Comparison of ENCODE assay signal across 22 cellular contexts in the genomic region with DNA sequence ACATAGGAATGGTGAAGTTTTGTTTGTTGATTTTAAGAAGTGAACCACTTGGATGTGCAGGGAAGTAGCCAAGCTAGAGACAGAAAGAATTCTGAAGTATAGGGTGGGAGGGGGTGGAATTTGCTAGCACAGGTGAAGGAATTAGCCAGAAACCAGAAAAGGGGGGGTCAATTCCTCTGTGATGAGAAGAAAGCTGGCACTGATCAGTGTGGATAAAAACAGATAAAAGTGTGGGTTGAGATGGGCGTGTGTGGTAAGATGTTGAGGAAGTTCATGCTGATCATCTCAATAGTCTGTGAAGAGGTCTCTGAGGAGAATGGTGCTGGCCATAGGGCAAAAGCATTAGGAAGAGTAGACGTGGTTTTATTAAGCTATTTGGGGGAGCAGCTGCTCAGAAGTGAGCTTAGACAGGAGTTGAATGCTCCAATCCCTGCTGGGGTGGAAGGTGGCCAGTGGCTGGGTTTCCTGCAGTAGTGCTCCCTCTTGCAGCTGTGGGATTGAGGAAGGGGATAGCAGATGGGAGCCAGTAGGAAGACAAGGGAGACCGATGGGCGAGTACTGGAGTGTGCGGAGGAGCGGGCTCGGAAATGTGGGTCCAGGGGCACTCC.
DNase-seq lines count a peak whose midpoint lies in the region; ATAC-seq and TF ChIP-seq lines count a peak whose summit lies in the region.
"Had no signal": no experiment of that assay in that cellular context is flagged by ENCODE, and none has a peak within 500 bp of the region (broad histone marks: within the 10 kb centered on the region; RNA-seq: fewer than 3 reads in every experiment).

No MANE protein-coding gene starts in this region.

- peak overlapping the region; percentile 32 for H3K27ac ChIP-seq in epithelial cell of prostate
- H3K27ac ChIP-seq: PC-9 had no signal

- H3K4me2 ChIP-seq in skeletal muscle satellite cell (ENCODE audit: low read length) = peak overlapping the region; percentile 70
- H3K4me2 ChIP-seq: PC-9 had no signal

- H3K4me1 ChIP-seq in skeletal muscle satellite cell (ENCODE audit: control insufficient read depth, insufficient read depth, low read length) = peaks cover 31% of the 10 kb centered on the region

- TF ChIP-seq CTCF in AG10803 (conservative IDR thresholded peaks at IDR 0.05; ENCODE audit: low read length) = no peak

- DNase-seq in AG10803 (ENCODE audit: low read depth) = no peak
- DNase-seq in NCI-H69 (lab: John Stamatoyannopoulos, UW) = peak; percentile 14
- no peak for DNase-seq in epithelial cell of prostate (ENCODE audit: low read depth, low spot score)
- no peak for DNase-seq in stimulated activated CD4-positive, alpha-beta T cell treated with anti-CD3 and anti-CD28 coated beads, Interleukin-4, amount 100 ng/mL, for 1 hour
- no peak for DNase-seq in Ammon's horn (ENCODE audit: low spot score)
- DNase-seq: activated CD4-positive, alpha-beta T cell treated with anti-CD3 and anti-CD28 coated beads, Interleukin-2, amount 50 U/mL, for 4 hours; activated CD8-positive, alpha-beta memory T cell treated with anti-CD3 and anti-CD28 coated beads, Interleukin-2, amount 50 U/mL, for 48 hours; activated effector memory CD4-positive, alpha-beta T cell treated with Interleukin-2 at 50 U/mL for 16 hours; CD4-positive, alpha-beta memory T cell; GF-D8; NCI-H1694 treated with DMSO at 0.1 percent for 48 hours; occipital lobe; PC-9; stimulated activated CD4-positive, alpha-beta T cell treated with anti-CD3 and anti-CD28 coated beads, Interleukin-12 subunit alpha, Interleukin-12 subunit beta, amount 100 ng/mL, for 4 hours; stimulated activated naive CD8-positive, alpha-beta T cell treated with anti-CD3 and anti-CD28 coated beads, Interleukin-15, amount 100 ng/mL, for 72 hours; T-helper 17 cell had no signal

- H3K9me3 ChIP-seq in skeletal muscle satellite cell (replicated peaks; ENCODE audit: low read length) = no peaks in the 10 kb centered on the region
- H3K9me3 ChIP-seq: SJSA1 had no signal

- H3K36me3 ChIP-seq in skeletal muscle satellite cell (ENCODE audit: insufficient read depth, low read length) = no peaks in the 10 kb centered on the region
- H3K36me3 ChIP-seq: SJSA1 had no signal

- peak overlapping the region; percentile 63 for H3K9ac ChIP-seq in skeletal muscle satellite cell (ENCODE audit: low read depth, low read length)

- no peak for ATAC-seq in HG03095 (IDR thresholded peaks at IDR 0.05; ENCODE audit: unreplicated experiment)
- no peak for ATAC-seq in HG03280 (IDR thresholded peaks at IDR 0.05; ENCODE audit: unreplicated experiment)
- ATAC-seq: HCT116; stimulated activated naive CD8-positive, alpha-beta T cell treated with anti-CD3 and anti-CD28 coated beads, Interleukin-15, amount 100 ng/mL, for 72 hours; T-helper 17 cell; WTC11 had no signal

- H3K27me3 ChIP-seq in skeletal muscle satellite cell (ENCODE audit: control insufficient read depth, insufficient read depth, low read length) = no peaks in the 10 kb centered on the region
- H3K27me3 ChIP-seq: SJSA1 had no signal

- H3K4me3 ChIP-seq in AG10803 (ENCODE audit: low read length) = peak overlapping the region; percentile 6; the same call in 1 of the 2 replicates
- peak overlapping the region; percentile 61 for H3K4me3 ChIP-seq in skeletal muscle satellite cell (ENCODE audit: low read length)
- H3K4me3 ChIP-seq: PC-9, SJSA1 had no signal
